ENCODE assay signal across 1 cellular context in the genomic region with DNA sequence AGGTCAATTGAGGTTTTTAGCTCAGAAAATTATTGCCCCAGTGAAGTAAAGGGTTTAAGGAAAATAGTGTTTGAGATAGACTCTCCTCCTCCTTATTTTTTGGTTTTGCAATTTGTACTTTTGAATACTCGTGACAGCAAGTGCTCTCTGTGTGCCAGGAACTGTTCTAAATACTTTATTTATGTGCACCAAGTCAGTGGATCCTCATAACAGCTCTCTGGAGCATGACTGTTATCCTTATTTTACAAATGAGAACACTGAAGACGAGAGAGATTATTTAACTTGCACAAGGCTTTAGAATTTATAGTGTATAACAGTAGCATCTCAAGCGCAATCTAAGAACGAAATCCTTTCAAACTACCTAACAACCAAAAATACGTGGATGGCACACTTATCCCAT.
TF ChIP-seq lines count a peak whose summit lies in the region.

No MANE protein-coding gene starts in this region.

TF ChIP-seq in GM23338, 12 proteins besides CTCF, POLR2A, EP300 and RAD21 (continued from another document):
- TF ChIP-seq, protein P1, sequence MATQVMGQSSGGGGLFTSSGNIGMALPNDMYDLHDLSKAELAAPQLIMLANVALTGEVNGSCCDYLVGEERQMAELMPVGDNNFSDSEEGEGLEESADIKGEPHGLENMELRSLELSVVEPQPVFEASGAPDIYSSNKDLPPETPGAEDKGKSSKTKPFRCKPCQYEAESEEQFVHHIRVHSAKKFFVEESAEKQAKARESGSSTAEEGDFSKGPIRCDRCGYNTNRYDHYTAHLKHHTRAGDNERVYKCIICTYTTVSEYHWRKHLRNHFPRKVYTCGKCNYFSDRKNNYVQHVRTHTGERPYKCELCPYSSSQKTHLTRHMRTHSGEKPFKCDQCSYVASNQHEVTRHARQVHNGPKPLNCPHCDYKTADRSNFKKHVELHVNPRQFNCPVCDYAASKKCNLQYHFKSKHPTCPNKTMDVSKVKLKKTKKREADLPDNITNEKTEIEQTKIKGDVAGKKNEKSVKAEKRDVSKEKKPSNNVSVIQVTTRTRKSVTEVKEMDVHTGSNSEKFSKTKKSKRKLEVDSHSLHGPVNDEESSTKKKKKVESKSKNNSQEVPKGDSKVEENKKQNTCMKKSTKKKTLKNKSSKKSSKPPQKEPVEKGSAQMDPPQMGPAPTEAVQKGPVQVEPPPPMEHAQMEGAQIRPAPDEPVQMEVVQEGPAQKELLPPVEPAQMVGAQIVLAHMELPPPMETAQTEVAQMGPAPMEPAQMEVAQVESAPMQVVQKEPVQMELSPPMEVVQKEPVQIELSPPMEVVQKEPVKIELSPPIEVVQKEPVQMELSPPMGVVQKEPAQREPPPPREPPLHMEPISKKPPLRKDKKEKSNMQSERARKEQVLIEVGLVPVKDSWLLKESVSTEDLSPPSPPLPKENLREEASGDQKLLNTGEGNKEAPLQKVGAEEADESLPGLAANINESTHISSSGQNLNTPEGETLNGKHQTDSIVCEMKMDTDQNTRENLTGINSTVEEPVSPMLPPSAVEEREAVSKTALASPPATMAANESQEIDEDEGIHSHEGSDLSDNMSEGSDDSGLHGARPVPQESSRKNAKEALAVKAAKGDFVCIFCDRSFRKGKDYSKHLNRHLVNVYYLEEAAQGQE (IDR thresholded peaks at IDR 0.05; ENCODE audit: unreplicated experiment): no peak
- TF ChIP-seq, protein P2, sequence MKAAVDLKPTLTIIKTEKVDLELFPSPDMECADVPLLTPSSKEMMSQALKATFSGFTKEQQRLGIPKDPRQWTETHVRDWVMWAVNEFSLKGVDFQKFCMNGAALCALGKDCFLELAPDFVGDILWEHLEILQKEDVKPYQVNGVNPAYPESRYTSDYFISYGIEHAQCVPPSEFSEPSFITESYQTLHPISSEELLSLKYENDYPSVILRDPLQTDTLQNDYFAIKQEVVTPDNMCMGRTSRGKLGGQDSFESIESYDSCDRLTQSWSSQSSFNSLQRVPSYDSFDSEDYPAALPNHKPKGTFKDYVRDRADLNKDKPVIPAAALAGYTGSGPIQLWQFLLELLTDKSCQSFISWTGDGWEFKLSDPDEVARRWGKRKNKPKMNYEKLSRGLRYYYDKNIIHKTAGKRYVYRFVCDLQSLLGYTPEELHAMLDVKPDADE (IDR thresholded peaks at IDR 0.05): no peak
- TF ChIP-seq NANOG (IDR thresholded peaks at IDR 0.05; ENCODE audit: borderline replicate concordance) (no peak), CREB1 (CRISPR knock-in tag; IDR thresholded peaks at IDR 0.05; ENCODE audit: low read depth) (no peak), STAT1 (IDR thresholded peaks at IDR 0.05; ENCODE audit: unreplicated experiment) (no peak), POLR2AphosphoS5 (IDR thresholded peaks at IDR 0.05; ENCODE audit: low read depth) (no peak), ZNF114 (CRISPR knock-in tag; IDR thresholded peaks at IDR 0.05) (no peak), EZH2 (IDR thresholded peaks at IDR 0.05; ENCODE audit: low read depth, unreplicated experiment) (no peak)
- TF ChIP-seq, protein P3, sequence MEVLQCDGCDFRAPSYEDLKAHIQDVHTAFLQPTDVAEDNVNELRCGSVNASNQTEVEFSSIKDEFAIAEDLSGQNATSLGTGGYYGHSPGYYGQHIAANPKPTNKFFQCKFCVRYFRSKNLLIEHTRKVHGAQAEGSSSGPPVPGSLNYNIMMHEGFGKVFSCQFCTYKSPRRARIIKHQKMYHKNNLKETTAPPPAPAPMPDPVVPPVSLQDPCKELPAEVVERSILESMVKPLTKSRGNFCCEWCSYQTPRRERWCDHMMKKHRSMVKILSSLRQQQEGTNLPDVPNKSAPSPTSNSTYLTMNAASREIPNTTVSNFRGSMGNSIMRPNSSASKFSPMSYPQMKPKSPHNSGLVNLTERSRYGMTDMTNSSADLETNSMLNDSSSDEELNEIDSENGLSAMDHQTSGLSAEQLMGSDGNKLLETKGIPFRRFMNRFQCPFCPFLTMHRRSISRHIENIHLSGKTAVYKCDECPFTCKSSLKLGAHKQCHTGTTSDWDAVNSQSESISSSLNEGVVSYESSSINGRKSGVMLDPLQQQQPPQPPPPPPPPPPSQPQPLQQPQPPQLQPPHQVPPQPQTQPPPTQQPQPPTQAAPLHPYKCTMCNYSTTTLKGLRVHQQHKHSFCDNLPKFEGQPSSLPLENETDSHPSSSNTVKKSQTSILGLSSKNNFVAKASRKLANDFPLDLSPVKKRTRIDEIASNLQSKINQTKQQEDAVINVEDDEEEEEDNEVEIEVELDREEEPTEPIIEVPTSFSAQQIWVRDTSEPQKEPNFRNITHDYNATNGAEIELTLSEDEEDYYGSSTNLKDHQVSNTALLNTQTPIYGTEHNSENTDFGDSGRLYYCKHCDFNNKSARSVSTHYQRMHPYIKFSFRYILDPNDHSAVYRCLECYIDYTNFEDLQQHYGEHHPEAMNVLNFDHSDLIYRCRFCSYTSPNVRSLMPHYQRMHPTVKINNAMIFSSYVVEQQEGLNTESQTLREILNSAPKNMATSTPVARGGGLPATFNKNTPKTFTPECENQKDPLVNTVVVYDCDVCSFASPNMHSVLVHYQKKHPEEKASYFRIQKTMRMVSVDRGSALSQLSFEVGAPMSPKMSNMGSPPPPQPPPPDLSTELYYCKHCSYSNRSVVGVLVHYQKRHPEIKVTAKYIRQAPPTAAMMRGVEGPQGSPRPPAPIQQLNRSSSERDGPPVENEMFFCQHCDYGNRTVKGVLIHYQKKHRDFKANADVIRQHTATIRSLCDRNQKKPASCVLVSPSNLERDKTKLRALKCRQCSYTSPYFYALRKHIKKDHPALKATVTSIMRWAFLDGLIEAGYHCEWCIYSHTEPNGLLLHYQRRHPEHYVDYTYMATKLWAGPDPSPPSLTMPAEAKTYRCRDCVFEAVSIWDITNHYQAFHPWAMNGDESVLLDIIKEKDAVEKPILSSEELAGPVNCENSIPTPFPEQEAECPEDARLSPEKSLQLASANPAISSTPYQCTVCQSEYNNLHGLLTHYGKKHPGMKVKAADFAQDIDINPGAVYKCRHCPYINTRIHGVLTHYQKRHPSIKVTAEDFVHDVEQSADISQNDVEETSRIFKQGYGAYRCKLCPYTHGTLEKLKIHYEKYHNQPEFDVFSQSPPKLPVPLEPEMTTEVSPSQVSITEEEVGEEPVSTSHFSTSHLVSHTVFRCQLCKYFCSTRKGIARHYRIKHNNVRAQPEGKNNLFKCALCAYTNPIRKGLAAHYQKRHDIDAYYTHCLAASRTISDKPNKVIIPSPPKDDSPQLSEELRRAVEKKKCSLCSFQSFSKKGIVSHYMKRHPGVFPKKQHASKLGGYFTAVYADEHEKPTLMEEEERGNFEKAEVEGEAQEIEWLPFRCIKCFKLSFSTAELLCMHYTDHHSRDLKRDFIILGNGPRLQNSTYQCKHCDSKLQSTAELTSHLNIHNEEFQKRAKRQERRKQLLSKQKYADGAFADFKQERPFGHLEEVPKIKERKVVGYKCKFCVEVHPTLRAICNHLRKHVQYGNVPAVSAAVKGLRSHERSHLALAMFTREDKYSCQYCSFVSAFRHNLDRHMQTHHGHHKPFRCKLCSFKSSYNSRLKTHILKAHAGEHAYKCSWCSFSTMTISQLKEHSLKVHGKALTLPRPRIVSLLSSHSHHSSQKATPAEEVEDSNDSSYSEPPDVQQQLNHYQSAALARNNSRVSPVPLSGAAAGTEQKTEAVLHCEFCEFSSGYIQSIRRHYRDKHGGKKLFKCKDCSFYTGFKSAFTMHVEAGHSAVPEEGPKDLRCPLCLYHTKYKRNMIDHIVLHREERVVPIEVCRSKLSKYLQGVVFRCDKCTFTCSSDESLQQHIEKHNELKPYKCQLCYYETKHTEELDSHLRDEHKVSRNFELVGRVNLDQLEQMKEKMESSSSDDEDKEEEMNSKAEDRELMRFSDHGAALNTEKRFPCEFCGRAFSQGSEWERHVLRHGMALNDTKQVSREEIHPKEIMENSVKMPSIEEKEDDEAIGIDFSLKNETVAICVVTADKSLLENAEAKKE (CRISPR knock-in tag; IDR thresholded peaks at IDR 0.05): no peak
